ENCODE assay signal across 1 cellular context in genomic region chr14:90496379-90496778, GRCh38.
TF ChIP-seq lines count a peak whose summit lies in the region.

No MANE protein-coding gene starts in this region.

TF ChIP-seq in SK-N-SH, 30 proteins besides CTCF, POLR2A, EP300 and RAD21 (continued from another document):
- TF ChIP-seq NRF1 (IDR thresholded peaks at IDR 0.05; ENCODE audit: low read depth, low read length) (no peak), GATA2 (CRISPR knock-in tag; IDR thresholded peaks at IDR 0.05) (no peak), TAF1 (IDR thresholded peaks at IDR 0.05; ENCODE audit: borderline replicate concordance, low read depth, low read length) (no peak), RXRA (IDR thresholded peaks at IDR 0.05; ENCODE audit: borderline replicate concordance, low read depth) (no peak)
